14 cellular contexts compared by ENCODE assay signal in the genomic region with DNA sequence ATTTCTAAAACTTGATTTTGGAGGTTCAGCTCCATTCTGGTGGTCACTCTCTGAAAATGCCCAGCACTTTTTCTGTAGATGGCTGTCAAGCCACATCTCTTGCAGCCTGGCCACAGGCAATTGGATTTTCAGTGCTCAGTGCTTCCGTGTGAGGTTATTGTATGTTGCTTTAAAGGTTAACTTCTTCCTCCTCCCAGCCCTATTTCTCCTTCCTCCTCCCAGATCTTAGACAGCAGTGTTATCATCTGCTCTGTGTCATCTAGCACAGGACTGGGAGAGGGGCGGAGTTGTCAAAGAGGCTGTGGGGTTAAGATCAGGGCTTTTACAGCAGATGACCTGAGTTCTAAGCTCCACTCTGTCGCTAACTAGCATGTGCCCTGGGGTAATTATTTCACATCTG.
"Had no signal": no experiment of that assay in that cellular context is flagged by ENCODE, and none has a peak within 500 bp of the region (broad histone marks: within the 10 kb centered on the region; RNA-seq: fewer than 3 reads in every experiment).

No MANE protein-coding gene starts in this region.

- H3K4me3 ChIP-seq: thoracic aorta had no signal

- DNase-seq: activated CD4-positive, alpha-beta T cell treated with anti-CD3 and anti-CD28 coated beads, Interleukin-2, amount 50 U/mL, for 1 hour; activated naive CD4-positive, alpha-beta T cell; activated naive CD8-positive, alpha-beta T cell treated with anti-CD3 and anti-CD28 coated beads, Interleukin-2, amount 10 ng/mL, durations not matched to agents 7 days and 5 days; anterior cingulate cortex; brain microvascular endothelial cell; cortex of kidney; effector memory CD4-positive, alpha-beta T cell; naive thymus-derived CD8-positive, alpha-beta T cell; stimulated activated CD4-positive, alpha-beta T cell treated with anti-CD3 and anti-CD28 coated beads, Interleukin-1b, Interleukin-23, amount 100 ng/mL, for 48 hours; T-helper 9 cell had no signal

- H3K9me3 ChIP-seq: thoracic aorta had no signal

- H3K27me3 ChIP-seq: brain microvascular endothelial cell had no signal

- H3K4me1 ChIP-seq: parathyroid adenoma had no signal

- ATAC-seq: activated CD4-positive, CD25-positive, alpha-beta regulatory T cell treated with anti-CD3 and anti-CD28 coated beads, Interleukin-2, amount 50 U/mL, for 24 hours; naive thymus-derived CD8-positive, alpha-beta T cell had no signal

- H3K36me3 ChIP-seq: brain microvascular endothelial cell, thoracic aorta had no signal

- H3K27ac ChIP-seq: brain microvascular endothelial cell, epithelial cell of prostate, parathyroid adenoma, thoracic aorta had no signal
